In genomic region chr1:64490204-64490818, GRCh38 we compare ENCODE assay signal across 1 cellular context.
TF ChIP-seq lines count a peak whose summit lies in the region.

No MANE protein-coding gene starts in this region.

TF ChIP-seq in H1, 55 proteins besides CTCF, POLR2A, EP300 and RAD21:
- TF ChIP-seq PHF8 (conservative IDR thresholded peaks at IDR 0.05; ENCODE audit: low read depth, low read length) (no peak), GTF2F1 (IDR thresholded peaks at IDR 0.05; ENCODE audit: borderline replicate concordance, low read depth, low read length) (no peak), SP1 (IDR thresholded peaks at IDR 0.05; ENCODE audit: low read depth, low read length) (no peak), GABPA (IDR thresholded peaks at IDR 0.05; ENCODE audit: borderline replicate concordance, insufficient read depth, low read length) (no peak), ZNF274 (IDR thresholded peaks at IDR 0.05; ENCODE audit: borderline replicate concordance, extremely low read depth, low read length) (no peak), CHD2 (IDR thresholded peaks at IDR 0.05; ENCODE audit: low read length) (no peak), NANOG (IDR thresholded peaks at IDR 0.05; ENCODE audit: insufficient read depth, low read depth, low read length, poor library complexity, severe bottlenecking) (no peak), POU5F1 (IDR thresholded peaks at IDR 0.05; ENCODE audit: low read depth, low read length) (no peak), TEAD4 (IDR thresholded peaks at IDR 0.05; ENCODE audit: low read depth, low read length) (no peak), RBBP5 (IDR thresholded peaks at IDR 0.05; ENCODE audit: borderline replicate concordance, low read depth, low read length) (no peak), TBP (IDR thresholded peaks at IDR 0.05; ENCODE audit: low read depth, low read length) (no peak), ASH2L (IDR thresholded peaks at IDR 0.05; ENCODE audit: low read length) (no peak)
- TF ChIP-seq, protein P1, sequence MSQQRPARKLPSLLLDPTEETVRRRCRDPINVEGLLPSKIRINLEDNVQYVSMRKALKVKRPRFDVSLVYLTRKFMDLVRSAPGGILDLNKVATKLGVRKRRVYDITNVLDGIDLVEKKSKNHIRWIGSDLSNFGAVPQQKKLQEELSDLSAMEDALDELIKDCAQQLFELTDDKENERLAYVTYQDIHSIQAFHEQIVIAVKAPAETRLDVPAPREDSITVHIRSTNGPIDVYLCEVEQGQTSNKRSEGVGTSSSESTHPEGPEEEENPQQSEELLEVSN (IDR thresholded peaks at IDR 0.05) = no peak
